In the genomic region with DNA sequence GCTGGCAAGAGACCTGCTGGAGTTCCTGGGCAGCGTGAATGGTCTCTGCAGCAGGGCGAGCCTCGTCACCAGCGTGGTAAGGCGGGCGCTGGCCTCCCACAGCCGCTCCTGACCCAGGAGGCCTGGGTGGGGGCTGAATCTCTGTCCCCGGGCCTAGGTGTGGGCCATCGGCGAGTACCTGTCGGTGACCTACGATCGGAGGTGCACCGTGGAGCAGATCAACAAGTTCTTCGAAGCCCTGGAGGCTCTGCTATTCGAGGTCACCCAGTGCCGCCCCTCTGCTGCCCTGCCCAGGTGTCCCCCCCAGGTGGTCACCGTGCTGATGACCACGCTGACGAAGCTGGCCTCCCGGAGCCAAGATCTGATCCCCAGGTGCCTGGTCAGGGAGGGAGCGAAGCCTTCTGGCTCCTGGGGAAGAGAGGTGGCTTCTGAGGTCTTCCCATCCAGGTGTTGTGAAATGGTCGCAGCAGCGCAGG, we compare ENCODE assay signal across 18 cellular contexts. TPM values are rescaled to one million over a fixed set of nuclear protein-coding genes. Genes with fewer than 3 reads are reported as not detected.
A peak's percentile ranks its signal among the peaks of the same experiment; 100 is the strongest.
DNase-seq lines count a peak whose midpoint lies in the region; ATAC-seq and TF ChIP-seq lines count a peak whose summit lies in the region.
"Had no signal": no experiment of that assay in that cellular context is flagged by ENCODE, and none has a peak within 500 bp of the region (broad histone marks: within the 10 kb centered on the region; RNA-seq: fewer than 3 reads in every experiment).

No MANE protein-coding gene starts in this region.

- ATAC-seq in right cardiac atrium (no peak), Right ventricle myocardium inferior (no peak), HG02571 (IDR thresholded peaks at IDR 0.05; ENCODE audit: unreplicated experiment) (no peak), HG03469 (IDR thresholded peaks at IDR 0.05; ENCODE audit: unreplicated experiment) (no peak)
- ATAC-seq in effector memory CD8-positive, alpha-beta T cell (replicated peaks) = no peak
- ATAC-seq: GM23338 had no signal

- H3K4me3 Mint-ChIP-seq in effector memory CD8-positive, alpha-beta T cell = no peak overlapping the region
- H3K4me3 Mint-ChIP-seq: CD4-positive, CD25-positive, alpha-beta regulatory T cell; GM23338 had no signal

- H3K4me1 ChIP-seq in right cardiac atrium (ENCODE audit: control insufficient read depth, insufficient read depth, low read length) (no peaks in the 10 kb centered on the region), BE2C (no peaks in the 10 kb centered on the region)

- no peaks in the 10 kb centered on the region for H3K9me3 ChIP-seq in right cardiac atrium (ENCODE audit: control insufficient read depth, low read length)
- no peaks in the 10 kb centered on the region for H3K9me3 ChIP-seq in BE2C

- no peaks in the 10 kb centered on the region for H3K27me3 Mint-ChIP-seq in effector memory CD8-positive, alpha-beta T cell
- H3K27me3 Mint-ChIP-seq: CD4-positive, CD25-positive, alpha-beta regulatory T cell; CD8-positive, alpha-beta memory T cell had no signal

- H3K27ac ChIP-seq in right cardiac atrium (ENCODE audit: low read length) = no peak overlapping the region

- intact Hi-C loops in right cardiac atrium (cut with DNase I) (loop anchor here in 2 of 4 donors (10.0 kb wide), 2 partner anchors 94 to 294 kb away; a partner anchor contains a TSS), Right ventricle myocardium inferior (cut with DNase I) (loop anchor here (10.0 kb wide), 1 partner anchor 294 kb away; no protein-coding TSS in a partner anchor), posterior vena cava (cut with DNase I) (loop anchor here in 1 of 2 donors (10.0 kb wide), 1 partner anchor 294 kb away; no protein-coding TSS in a partner anchor)

- WGBS in right cardiac atrium = 94% methylated on average over 24 of the region's 24 CpGs

- peaks cover 38% of the 10 kb centered on the region for H3K36me3 Mint-ChIP-seq in effector memory CD8-positive, alpha-beta T cell (ENCODE audit: insufficient read depth)

- DNase-seq in right cardiac atrium (peak in 2 of 3 donors; percentile 61 to 64), Right ventricle myocardium inferior (ENCODE audit: missing footprints) (no peak), posterior vena cava (ENCODE audit: low spot score) (peak; percentile 80), BE2C (no peak)
- DNase-seq in effector memory CD8-positive, alpha-beta T cell = no peak
- DNase-seq: 8988T; CD4-positive, CD25-positive, alpha-beta regulatory T cell; CD8-positive, alpha-beta memory T cell; COR-L47; DMS 273 treated with DMSO at 0.1 percent for 48 hours; DMS53; DND-41; EL; HCEC 1CT; IMR-90 had no signal

- peaks cover 11% of the 10 kb centered on the region; the same call in 1 of the 2 replicates for H3K36me3 ChIP-seq in BE2C

- H3K4me3 ChIP-seq in right cardiac atrium (ENCODE audit: low read length) (no peak overlapping the region), BE2C (ENCODE audit: low read depth, low read length) (no peak overlapping the region)
- H3K4me3 ChIP-seq: GM23338 had no signal

- H3K9me3 Mint-ChIP-seq in effector memory CD8-positive, alpha-beta T cell = no peaks in the 10 kb centered on the region
- H3K9me3 Mint-ChIP-seq: CD4-positive, CD25-positive, alpha-beta regulatory T cell; CD8-positive, alpha-beta memory T cell; GM23338 had no signal

- TF ChIP-seq CTCF in BE2C (IDR thresholded peaks at IDR 0.05; ENCODE audit: low read depth, low read length) = no peak

- H3K4me1 Mint-ChIP-seq in effector memory CD8-positive, alpha-beta T cell (ENCODE audit: low read depth in 2 of 2) = peaks cover 5 to 10% of the 10 kb centered on the region in 2 donors

- H3K27ac Mint-ChIP-seq in effector memory CD8-positive, alpha-beta T cell = peak overlapping the region; percentile 9 to 49
- H3K27ac Mint-ChIP-seq: CD4-positive, CD25-positive, alpha-beta regulatory T cell; GM23338 had no signal

- H3K27me3 ChIP-seq in right cardiac atrium (ENCODE audit: control insufficient read depth, insufficient read depth) (no peaks in the 10 kb centered on the region), BE2C (no peaks in the 10 kb centered on the region)

RNA-seq across cellular contexts. Expression of a gene that starts 15.1 kb away (rescaled TPM):
- total RNA-seq in right cardiac atrium (10 to 100 TPM; 10.5 to 17.3 (median 15.2) TPM), Right ventricle myocardium inferior (14.4 TPM), posterior vena cava (10 to 100 TPM; 27.8 to 29.0 TPM)
- 12.4 TPM for polyA plus RNA-seq in right cardiac atrium
- 37.9 TPM for polyA plus RNA-seq in BE2C (2012; ENCODE audit: insufficient read depth, insufficient read length, low read depth)

Comparison
In these comparisons a context has a peak if more than half of its experiments do, and no peak if none do; other contexts are left out.
1. DNase-seq: peak in right cardiac atrium (2 of 3) and posterior vena cava (single experiment); none in Right ventricle myocardium inferior (single experiment), effector memory CD8-positive, alpha-beta T cell (0 of 3) and BE2C (single experiment).